ENCODE assay signal across 13 cellular contexts in genomic region chr10:72564596-72564995, GRCh38.
DNase-seq lines count a peak whose midpoint lies in the region; ATAC-seq, FAIRE-seq and TF ChIP-seq lines count a peak whose summit lies in the region.
"Had no signal": no experiment of that assay in that cellular context is flagged by ENCODE, and none has a peak within 500 bp of the region (broad histone marks: within the 10 kb centered on the region; RNA-seq: fewer than 3 reads in every experiment).

No MANE protein-coding gene starts in this region.

- H3K79me1 ChIP-seq in IMR-90 (ENCODE audit: low read depth in 1 of 2, low read length in 2 of 2) = peaks cover 10 to 29% of the 10 kb centered on the region in 2 experiments

- H2BK120ac ChIP-seq in IMR-90 (ENCODE audit: low read depth, low read length) = no peak overlapping the region

- no peaks in the 10 kb centered on the region; the same call in 1 of the 2 replicates for H4K20me1 ChIP-seq in IMR-90 (ENCODE audit: insufficient read depth, low read length)
- H4K20me1 ChIP-seq in K562 (replicated peaks; ENCODE audit: control insufficient read depth, insufficient read depth, low read length) = peaks cover 8% of the 10 kb centered on the region; the same call in 1 of the 2 replicates

- H4K8ac ChIP-seq in IMR-90 (ENCODE audit: low read depth in 2 of 2, low read length in 2 of 2) = no peak overlapping the region

- TF ChIP-seq EP300 in K562 (IDR thresholded peaks at IDR 0.05; ENCODE audit: low read length) = no peak

- dilution Hi-C loops in IMR-90 (cut with HindIII; ENCODE audit: low sequenced_read_pairs, unreplicated experiment) = no loop called here

- no peak overlapping the region for H3K4me3 ChIP-seq in IMR-90 (ENCODE audit: insufficient read depth, low read depth, low read length)
- no peak overlapping the region for H3K4me3 ChIP-seq in K562
- H3K4me3 ChIP-seq in skeletal muscle cell (ENCODE audit: low read depth, low read length) = no peak overlapping the region
- no peak overlapping the region for H3K4me3 ChIP-seq in Peyer's patch
- no peak overlapping the region for H3K4me3 ChIP-seq in right lobe of liver
- H3K4me3 ChIP-seq: ascending aorta, right atrium auricular region had no signal

- H3K23ac ChIP-seq in IMR-90 (ENCODE audit: low read depth, low read length) = no peak overlapping the region

- H3K79me2 ChIP-seq in K562 (ENCODE audit: control insufficient read depth, insufficient read depth, low read length) = no peaks in the 10 kb centered on the region

- no peak overlapping the region for H2BK20ac ChIP-seq in IMR-90 (ENCODE audit: low read depth, low read length)

- H4K5ac ChIP-seq in IMR-90 (ENCODE audit: low read depth, low read length) = no peak overlapping the region

- no peak overlapping the region for H2AK9ac ChIP-seq in IMR-90 (replicated peaks; ENCODE audit: low read depth, low read length, poor library complexity)

- no peak overlapping the region for H2AFZ ChIP-seq in IMR-90 (replicated peaks; ENCODE audit: low read length, poor library complexity)
- H2AFZ ChIP-seq in K562 (ENCODE audit: low read depth, low read length) = no peak overlapping the region

- peak overlapping the region; percentile 87 for H2BK5ac ChIP-seq in IMR-90 (ENCODE audit: low read depth, low read length, poor library complexity, severe bottlenecking)

- ATAC-seq in IMR-90 (ENCODE audit: low read depth) (peak; percentile 96), K562 (no peak), right lobe of liver (no peak)

- no CpG with 5 or more reads among the region's 1 CpG for WGBS in IMR-90 (ENCODE audit: extremely low coverage in 2 of 2, insufficient read length in 1 of 2), 2 experiments
- 55% methylated on average over 1 of the region's 1 CpG for WGBS in K562 (ENCODE audit: insufficient coverage, low coverage, missing lambda C conversion rate)
- WGBS in right lobe of liver (ENCODE audit: insufficient coverage, low coverage, low lambda C conversion rate, missing lambda C conversion rate) = 73% methylated on average over 1 of the region's 1 CpG

- no peak overlapping the region for H4K91ac ChIP-seq in IMR-90 (ENCODE audit: insufficient read depth, low read depth, low read length)

- BruUV-seq in IMR-90 (replicated peaks; lab: Mats Ljungman, UMichigan) (no TSS peak), K562 (replicated peaks; lab: Mats Ljungman, UMichigan) (no TSS peak)

- peak; percentile 11 for FAIRE-seq in K562 (lab: Jason Lieb, UNC)
- FAIRE-seq: endothelial cell of umbilical vein had no signal

- no peak overlapping the region for H3K56ac ChIP-seq in IMR-90 (ENCODE audit: extremely low read depth, insufficient read depth, low read length)

- no peaks in the 10 kb centered on the region for H3K27me3 ChIP-seq in IMR-90 (ENCODE audit: control insufficient read depth, insufficient read depth, low read length)
- H3K27me3 ChIP-seq in K562 (ENCODE audit: control insufficient read depth in 2 of 2, insufficient read depth in 2 of 2, low read length in 2 of 2) = no peaks in the 10 kb centered on the region
- H3K27me3 ChIP-seq in Peyer's patch = no peaks in the 10 kb centered on the region
- no peaks in the 10 kb centered on the region for H3K27me3 ChIP-seq in right lobe of liver
- H3K27me3 ChIP-seq: ascending aorta, right atrium auricular region had no signal

- no peak overlapping the region for H2BK15ac ChIP-seq in IMR-90 (ENCODE audit: low read depth, low read length)

- in situ Hi-C loops in IMR-90 (cut with MboI; ENCODE audit: low sequenced_read_pairs) (no loop called here), K562 (cut with MboI) (no loop called here)

- H3K9ac ChIP-seq in IMR-90 (ENCODE audit: low read depth, low read length) (no peak overlapping the region), K562 (ENCODE audit: insufficient read depth in 1 of 2, low read depth in 2 of 2, low read length in 2 of 2) (no peak overlapping the region)

- H2AK5ac ChIP-seq in IMR-90 (ENCODE audit: low read depth, low read length) = no peak overlapping the region

- POLR2A ChIA-PET in IMR-90 (lab: Charles Lee; ENCODE audit: unreplicated experiment) (interaction anchor here (0.6 kb wide), 1 partner anchor 174 kb away, joined by 4 read pairs; no protein-coding TSS in a partner anchor), K562 (lab: Yijun Ruan, JAX) (interaction anchor here (0.6 to 1.1 kb wide), 2 partner anchors 10 to 26 kb away, joined by 3 read pairs; no protein-coding TSS in a partner anchor)

- no peak overlapping the region for H3K14ac ChIP-seq in IMR-90 (replicated peaks; ENCODE audit: low read depth, low read length)

- DNase-seq in activated T-cell treated with anti-CD3 and anti-CD28 coated beads for 24 hours (ENCODE audit: low read depth) = peak; percentile 2
- no peak for DNase-seq in activated T-cell treated with anti-CD3 and anti-CD28 coated beads, Interleukin-2, amount 50 U/mL, for 1 hour
- peak; percentile 82 for DNase-seq in IMR-90
- DNase-seq in K562 (ENCODE audit: extremely low read depth in 1 of 4, low spot score in 3 of 4) = no peak
- DNase-seq in skeletal muscle cell (ENCODE audit: low read depth) = peak; percentile 50
- no peak for DNase-seq in Peyer's patch
- DNase-seq in Kasumi-1 (lab: John Stamatoyannopoulos, UW) = no peak
- DNase-seq in right lobe of liver = no peak
- DNase-seq: NCI-H1436, NCI-H774 had no signal

- H3K4ac ChIP-seq in IMR-90 (ENCODE audit: low read depth, low read length) = no peak overlapping the region

- no peak overlapping the region for H3K18ac ChIP-seq in IMR-90 (ENCODE audit: low read depth, low read length)

- H3K4me1 ChIP-seq in IMR-90 (ENCODE audit: control insufficient read depth, insufficient read depth, low read length) (peaks cover 6% of the 10 kb centered on the region; the same call in 1 of the 2 replicates), K562 (replicated peaks in 1 of 2; ENCODE audit: control insufficient read depth in 2 of 2, insufficient read depth in 2 of 2, low read length in 2 of 2) (no peaks in the 10 kb centered on the region), Peyer's patch (no peaks in the 10 kb centered on the region), right lobe of liver (no peaks in the 10 kb centered on the region)
- H3K4me1 ChIP-seq: ascending aorta, right atrium auricular region had no signal

- intact Hi-C loops in IMR-90 (cut with micrococcal nuclease) = no loop called here
- intact Hi-C loops in K562 (cut with micrococcal nuclease) = loop anchor here (5.0 to 10.0 kb wide), 2 partner anchors 187 to 270 kb away; no protein-coding TSS in a partner anchor
- intact Hi-C loops in right lobe of liver (cut with DNase I) = no loop called here

- TF ChIP-seq CTCF in IMR-90 (conservative IDR thresholded peaks at IDR 0.05; ENCODE audit: low read depth, low read length) (no peak), K562 (IDR thresholded peaks at IDR 0.05 in 2 of 3, conservative IDR thresholded peaks at IDR 0.05 in 1 of 3; ENCODE audit: insufficient read depth in 2 of 3, low read depth in 1 of 3, low read length in 3 of 3) (no peak), Peyer's patch (IDR thresholded peaks at IDR 0.05) (no peak), right lobe of liver (IDR thresholded peaks at IDR 0.05) (no peak)

- TF ChIP-seq RAD21 in IMR-90 (IDR thresholded peaks at IDR 0.05; ENCODE audit: low read length) = no peak
- no peak for TF ChIP-seq RAD21 in K562 (CRISPR knock-in tag; conservative IDR thresholded peaks at IDR 0.05 in 1 of 2, IDR thresholded peaks at IDR 0.05 in 1 of 2)

- TF ChIP-seq POLR2A in IMR-90 (IDR thresholded peaks at IDR 0.05; ENCODE audit: low read depth, low read length) = no peak
- TF ChIP-seq POLR2A in K562 (conservative IDR thresholded peaks at IDR 0.05) = no peak
- TF ChIP-seq POLR2A in Peyer's patch (IDR thresholded peaks at IDR 0.05) = no peak
- no peak for TF ChIP-seq POLR2A in right lobe of liver (IDR thresholded peaks at IDR 0.05)

- H3K9me3 ChIP-seq in IMR-90 (ENCODE audit: control insufficient read depth, insufficient read depth, low read length) = no peaks in the 10 kb centered on the region
- no peaks in the 10 kb centered on the region for H3K9me3 ChIP-seq in K562 (replicated peaks; ENCODE audit: control insufficient read depth, insufficient read depth, low read depth, low read length)
- H3K9me3 ChIP-seq in Peyer's patch = no peaks in the 10 kb centered on the region
- H3K9me3 ChIP-seq in right lobe of liver = no peaks in the 10 kb centered on the region
- H3K9me3 ChIP-seq: ascending aorta, right atrium auricular region had no signal

- H3K4me2 ChIP-seq in IMR-90 (ENCODE audit: low read depth, low read length) (no peak overlapping the region), K562 (ENCODE audit: insufficient read depth, low read length) (no peak overlapping the region)

- H3K27ac ChIP-seq in IMR-90 (ENCODE audit: insufficient read depth, low read length) = peak overlapping the region; percentile 41; the same call in 1 of the 2 replicates
- no peak overlapping the region for H3K27ac ChIP-seq in K562 (ENCODE audit: extremely low read depth, low read depth, low read length)
- no peak overlapping the region for H3K27ac ChIP-seq in Peyer's patch
- no peak overlapping the region for H3K27ac ChIP-seq in right lobe of liver
- H3K27ac ChIP-seq: ascending aorta, right atrium auricular region had no signal

- H3K9me1 ChIP-seq in IMR-90 (ENCODE audit: insufficient read depth, low read length) (peaks cover 8% of the 10 kb centered on the region), K562 (ENCODE audit: control insufficient read depth, insufficient read depth, low read length) (no peaks in the 10 kb centered on the region)

- CTCF ChIA-PET in IMR-90 (lab: Yijun Ruan, JAX) (no interaction called here), K562 (lab: Yijun Ruan, JAX; ENCODE audit: low intra/inter-chr PET ratio) (no interaction called here)

- H3K36me3 ChIP-seq in IMR-90 (ENCODE audit: control insufficient read depth, insufficient read depth, low read length) = peaks cover 9% of the 10 kb centered on the region
- H3K36me3 ChIP-seq in K562 (ENCODE audit: control insufficient read depth, insufficient read depth, low read length) = peaks cover 42% of the 10 kb centered on the region; the same call in 2 of the 3 replicates
- peaks cover 0 to 36% (median 0%) of the 10 kb centered on the region in 3 donors for H3K36me3 ChIP-seq in Peyer's patch
- peaks cover 0 to 14% (median 0%) of the 10 kb centered on the region in 4 donors for H3K36me3 ChIP-seq in right lobe of liver

TF ChIP-seq in IMR-90, 13 proteins besides CTCF, POLR2A, EP300 and RAD21 (continues in another document):
- no peak for TF ChIP-seq MXI1 (IDR thresholded peaks at IDR 0.05; ENCODE audit: borderline replicate concordance, low read depth, low read length)
- no peak for TF ChIP-seq CHD1 (IDR thresholded peaks at IDR 0.05; ENCODE audit: low read depth, low read length)
- no peak for TF ChIP-seq MAFK (IDR thresholded peaks at IDR 0.05; ENCODE audit: low read depth, low read length)

Comparison
In these comparisons a context has a peak if more than half of its experiments do, and no peak if none do; other contexts are left out.
1. DNase-seq: peak in activated T-cell treated with anti-CD3 and anti-CD28 coated beads for 24 hours (single experiment), IMR-90 (single experiment) and skeletal muscle cell (single experiment); none in activated T-cell treated with anti-CD3 and anti-CD28 coated beads, Interleukin-2, amount 50 U/mL, for 1 hour (single experiment), K562 (0 of 4), Peyer's patch (0 of 3), Kasumi-1 (0 of 2) and right lobe of liver (0 of 3).